23 cellular contexts compared by ENCODE assay signal in the genomic region with DNA sequence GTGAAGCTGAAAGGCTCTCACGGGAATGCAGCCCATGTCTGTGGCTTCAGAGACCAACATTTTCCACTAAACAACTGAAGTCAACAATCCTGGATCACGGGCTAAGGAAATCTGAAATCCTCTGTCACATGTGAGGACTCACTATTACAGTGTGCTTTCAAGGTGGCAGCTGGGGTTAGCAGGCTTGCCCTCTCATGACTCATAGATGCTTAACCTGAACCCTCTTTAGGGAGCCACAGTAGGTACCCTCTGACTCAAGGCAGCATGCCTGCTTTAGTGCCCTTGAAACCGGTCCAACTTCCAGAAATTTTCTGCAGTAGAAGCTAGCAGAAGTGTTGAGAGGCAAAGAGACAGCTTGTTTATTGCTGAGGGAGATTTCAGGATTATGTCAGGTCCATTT.
A peak's percentile ranks its signal among the peaks of the same experiment; 100 is the strongest.
DNase-seq lines count a peak whose midpoint lies in the region; ATAC-seq, FAIRE-seq and TF ChIP-seq lines count a peak whose summit lies in the region.
"Had no signal": no experiment of that assay in that cellular context is flagged by ENCODE, and none has a peak within 500 bp of the region (broad histone marks: within the 10 kb centered on the region; RNA-seq: fewer than 3 reads in every experiment).

No MANE protein-coding gene starts in this region.

- TF ChIP-seq CTCF in left lung (IDR thresholded peaks at IDR 0.05) = no peak
- no peak for TF ChIP-seq CTCF in tibial nerve (IDR thresholded peaks at IDR 0.05)

- 69 to 78% methylated on average over 3 of the region's 3 CpGs for WGBS in tibial nerve, 2 donors

- H3K4me1 ChIP-seq in left lung (no peaks in the 10 kb centered on the region), tibial nerve (no peaks in the 10 kb centered on the region)

- H3K4me3 ChIP-seq in left lung (no peak overlapping the region), tibial nerve (no peak overlapping the region)
- H3K4me3 ChIP-seq: mucosa of descending colon had no signal

- H3K27me3 ChIP-seq in left lung (no peaks in the 10 kb centered on the region), tibial nerve (no peaks in the 10 kb centered on the region)

- DNase-seq in NCI-H2171 treated with DMSO at 0.1 percent for 48 hours (lab: John Stamatoyannopoulos, UW) = peak; percentile 37
- no peak for DNase-seq in NCI-H2171 (lab: John Stamatoyannopoulos, UW)
- DNase-seq in left lung = no peak
- peak; percentile 14 for DNase-seq in urothelium cell line (ENCODE audit: low spot score)
- no peak for DNase-seq in tibial nerve (ENCODE audit: low spot score in 2 of 2)
- no peak for DNase-seq in head of caudate nucleus
- DNase-seq: 8988T; activated CD4-positive, alpha-beta T cell treated with anti-CD3 and anti-CD28 coated beads, Interleukin-2, amount 10 ng/mL, durations not matched to agents 24 days and 14 days; activated naive CD4-positive, alpha-beta T cell treated with anti-CD3 and anti-CD28 coated beads, Interleukin-2, amount 50 U/mL, for 16 hours; activated T-cell treated with anti-CD3 and anti-CD28 coated beads, Interleukin-2, amount 50 U/mL, for 48 hours; anterior cingulate cortex; CD8-positive, alpha-beta T cell; DMS153; mucosa of descending colon; NCI-H1694 treated with DMSO at 0.1 percent for 48 hours; nephron progenitor cell; SK-N-SH; stimulated activated CD8-positive, alpha-beta memory T cell treated with anti-CD3 and anti-CD28 coated beads, Interleukin-4, amount 100 ng/mL, for 48 hours had no signal

- no peak for FAIRE-seq in urothelium cell line (lab: Jason Lieb, UNC)
- FAIRE-seq: islet of Langerhans had no signal

- no peak for TF ChIP-seq POLR2A in tibial nerve (IDR thresholded peaks at IDR 0.05)

- ATAC-seq in HG03432 (IDR thresholded peaks at IDR 0.05; ENCODE audit: unreplicated experiment) (peak; percentile 24), left lung (peak; percentile 54), GM19397 (IDR thresholded peaks at IDR 0.05; ENCODE audit: unreplicated experiment) (no peak)
- ATAC-seq: CD8-positive, alpha-beta T cell; mucosa of descending colon had no signal

- no peak overlapping the region for H3K27ac ChIP-seq in left lung
- no peak overlapping the region for H3K27ac ChIP-seq in tibial nerve
- H3K27ac ChIP-seq: KMS-11, VCaP had no signal

- H3K9me3 ChIP-seq in left lung = peaks cover 0 to 2% of the 10 kb centered on the region in 2 donors
- H3K9me3 ChIP-seq in tibial nerve = peaks cover 0 to 9% (median 0%) of the 10 kb centered on the region in 4 donors
- H3K9me3 ChIP-seq: mucosa of descending colon, SK-N-SH had no signal

- H3K36me3 ChIP-seq in left lung (no peaks in the 10 kb centered on the region), tibial nerve (no peaks in the 10 kb centered on the region)

- TF ChIP-seq EP300 in tibial nerve (IDR thresholded peaks at IDR 0.05) = no peak

- intact Hi-C loops in left lung (cut with DNase I) (no loop called here), head of caudate nucleus (cut with DNase I) (no loop called here)

Comparison
In these comparisons a context has a peak if more than half of its experiments do, and no peak if none do; other contexts are left out.
1. DNase-seq: peak in NCI-H2171 treated with DMSO at 0.1 percent for 48 hours (single experiment) and urothelium cell line (single experiment); none in NCI-H2171 (single experiment), left lung (0 of 2), tibial nerve (0 of 2) and head of caudate nucleus (0 of 42).